18 cellular contexts compared by ENCODE assay signal in genomic region chr17:62038248-62038647, GRCh38. TPM values are rescaled to one million over a fixed set of nuclear protein-coding genes. Genes with fewer than 3 reads are reported as not detected.
A peak's percentile ranks its signal among the peaks of the same experiment; 100 is the strongest.
DNase-seq lines count a peak whose midpoint lies in the region; ATAC-seq, FAIRE-seq and TF ChIP-seq lines count a peak whose summit lies in the region.
"Had no signal": no experiment of that assay in that cellular context is flagged by ENCODE, and none has a peak within 500 bp of the region (broad histone marks: within the 10 kb centered on the region; RNA-seq: fewer than 3 reads in every experiment).

No MANE protein-coding gene starts in this region.

- no peak overlapping the region for H2BK5ac ChIP-seq in mesenchymal stem cell (ENCODE audit: low read depth, low read length, poor library complexity, severe bottlenecking)

- H3K9me3 Mint-ChIP-seq in WTC11: no peaks in the 10 kb centered on the region
- H3K9me3 Mint-ChIP-seq: CD4-positive, alpha-beta T cell; IgD-negative memory B cell had no signal

- H3K27me3 ChIP-seq in psoas muscle (ENCODE audit: insufficient read depth in 3 of 3, low read length in 2 of 3) (no peaks in the 10 kb centered on the region), mesenchymal stem cell (ENCODE audit: control insufficient read depth in 1 of 2, insufficient read depth in 1 of 2, low read length in 2 of 2) (no peaks in the 10 kb centered on the region), colonic mucosa (no peaks in the 10 kb centered on the region)

- WGBS in psoas muscle, 3 donors: 79 to 89% (median 82%) methylated on average over 1 of the region's 1 CpG
- 100% methylated on average over 1 of the region's 1 CpG for WGBS in mesenchymal stem cell

- no peak overlapping the region for H4K8ac ChIP-seq in mesenchymal stem cell (ENCODE audit: low read length)

- H2AK5ac ChIP-seq in mesenchymal stem cell (ENCODE audit: low read length, severe bottlenecking): no peak overlapping the region

- H3K79me1 ChIP-seq in mesenchymal stem cell (replicated peaks; ENCODE audit: low read length, poor library complexity, severe bottlenecking): peaks cover 8% of the 10 kb centered on the region

- peaks cover 9% of the 10 kb centered on the region for H3K4me1 ChIP-seq in psoas muscle
- H3K4me1 ChIP-seq in mesenchymal stem cell (ENCODE audit: control insufficient read depth, insufficient read depth, low read depth, low read length): peaks cover 4% of the 10 kb centered on the region
- no peaks in the 10 kb centered on the region for H3K4me1 ChIP-seq in colonic mucosa
- H3K4me1 ChIP-seq: HAP-1 had no signal

- ATAC-seq in WTC11: no peak
- peak in 1 of 4 donors; percentile 32 for ATAC-seq in psoas muscle
- no peak for ATAC-seq in HG03432 (IDR thresholded peaks at IDR 0.05; ENCODE audit: unreplicated experiment)
- ATAC-seq: GM12878 had no signal

- POLR2A ChIA-PET in WTC11 (lab: Charles Lee): no interaction called here

- no peaks in the 10 kb centered on the region for H3K9me3 ChIP-seq in psoas muscle
- H3K9me3 ChIP-seq in mesenchymal stem cell (ENCODE audit: control insufficient read depth, low read length): no peaks in the 10 kb centered on the region
- no peaks in the 10 kb centered on the region for H3K9me3 ChIP-seq in colonic mucosa
- H3K9me3 ChIP-seq: HAP-1 had no signal

- H2BK12ac ChIP-seq in mesenchymal stem cell (ENCODE audit: low read length in 2 of 2): no peak overlapping the region

- intact Hi-C loops in psoas muscle (cut with DNase I): loop anchor here in 1 of 2 donors (10.0 kb wide), 1 partner anchor 93 kb away; no protein-coding TSS in a partner anchor
- intact Hi-C loops in colonic mucosa (cut with DNase I): no loop called here

- H3K27ac ChIP-seq in psoas muscle (peak overlapping the region; percentile 33), mesenchymal stem cell (ENCODE audit: low read length, poor library complexity, severe bottlenecking) (no peak overlapping the region), colonic mucosa (no peak overlapping the region)

- no peak overlapping the region for H2BK120ac ChIP-seq in mesenchymal stem cell (ENCODE audit: low read depth, low read length)

- no peak overlapping the region for H3K18ac ChIP-seq in mesenchymal stem cell (ENCODE audit: low read depth in 1 of 2, low read length in 2 of 2)

- no peaks in the 10 kb centered on the region for H3K27me3 Mint-ChIP-seq in WTC11 (ENCODE audit: low read depth)
- H3K27me3 Mint-ChIP-seq: B cell; CD4-positive, alpha-beta T cell; IgD-negative memory B cell had no signal

- H3K4me3 ChIP-seq in psoas muscle (no peak overlapping the region), mesenchymal stem cell (ENCODE audit: insufficient read depth in 1 of 2, low read depth in 1 of 2, low read length in 2 of 2) (no peak overlapping the region), colonic mucosa (no peak overlapping the region)
- H3K4me3 ChIP-seq: GM12878, HAP-1 had no signal

- H3K23ac ChIP-seq in mesenchymal stem cell (ENCODE audit: low read length in 2 of 2): no peak overlapping the region

- CTCF ChIA-PET in WTC11 (lab: Charles Lee): interaction anchor here (0.6 to 2.3 kb wide), 3 partner anchors 71 to 1483 kb away, joined by 3 to 10 read pairs (median 3); partner anchors contain the start of gene BRIP1

- H3K14ac ChIP-seq in mesenchymal stem cell (ENCODE audit: low read length in 2 of 2): no peak overlapping the region

- no peak overlapping the region for H3K27ac Mint-ChIP-seq in WTC11

- H3K9ac ChIP-seq in mesenchymal stem cell (ENCODE audit: low read length) (no peak overlapping the region), colonic mucosa (ENCODE audit: low read depth in 2 of 2, low read length in 2 of 2) (no peak overlapping the region)

- DNase-seq in WTC11 (ENCODE audit: low spot score) (no peak), frontal cortex (ENCODE audit: low spot score in 2 of 2) (no peak), psoas muscle (no peak), mesenchymal stem cell (no peak), colonic mucosa (no peak)
- no peak for DNase-seq in activated effector memory CD4-positive, alpha-beta T cell treated with anti-CD3 and anti-CD28 coated beads, Interleukin-2, amount 50 U/mL, for 16 hours
- DNase-seq: C1 segment of cervical spinal cord; Calu3; CD4-positive, alpha-beta T cell; DMS 273 treated with DMSO at 0.1 percent for 48 hours had no signal

- H3K4me1 Mint-ChIP-seq in WTC11: no peaks in the 10 kb centered on the region

- FAIRE-seq in G401.6 (lab: Jason Lieb, UNC) (peak; percentile 95), frontal cortex (lab: Jason Lieb, UNC) (peak; percentile 88)
- FAIRE-seq: GM12878, GM19239, H1 had no signal

- peaks cover 39% of the 10 kb centered on the region for H3K36me3 Mint-ChIP-seq in WTC11

- no peak overlapping the region for H2AFZ ChIP-seq in mesenchymal stem cell (ENCODE audit: low read depth, low read length)

- H3K4ac ChIP-seq in mesenchymal stem cell (ENCODE audit: low read depth in 1 of 2, low read length in 2 of 2): no peak overlapping the region

- no peak overlapping the region for H3K4me3 Mint-ChIP-seq in WTC11
- H3K4me3 Mint-ChIP-seq: B cell; CD4-positive, alpha-beta T cell; IgD-negative memory B cell had no signal

- peaks cover under 1 to 55% of the 10 kb centered on the region in 2 donors for H3K36me3 ChIP-seq in psoas muscle (ENCODE audit: insufficient read depth in 1 of 2, low read depth in 1 of 2)
- H3K36me3 ChIP-seq in mesenchymal stem cell (ENCODE audit: control insufficient read depth in 1 of 2, insufficient read depth in 2 of 2, low read depth in 1 of 2, low read length in 2 of 2): peaks cover 17 to 54% of the 10 kb centered on the region in 2 experiments
- H3K36me3 ChIP-seq in colonic mucosa: peaks cover under 1% of the 10 kb centered on the region

- H3K4me2 ChIP-seq in mesenchymal stem cell (ENCODE audit: low read length, poor library complexity, severe bottlenecking): no peak overlapping the region

- H4K91ac ChIP-seq in mesenchymal stem cell (ENCODE audit: low read length): no peak overlapping the region

- no peak overlapping the region for H2BK15ac ChIP-seq in mesenchymal stem cell (ENCODE audit: low read depth, poor library complexity, severe bottlenecking)

- no peak for TF ChIP-seq CTCF in WTC11 (IDR thresholded peaks at IDR 0.05)
- TF ChIP-seq CTCF in psoas muscle (IDR thresholded peaks at IDR 0.05): no peak
- TF ChIP-seq CTCF in colonic mucosa (IDR thresholded peaks at IDR 0.05): no peak

TF ChIP-seq in WTC11, 78 proteins besides CTCF, POLR2A, EP300 and RAD21:
- TF ChIP-seq ZNF121 (CRISPR knock-in tag; IDR thresholded peaks at IDR 0.05) (no peak), RELA (CRISPR knock-in tag; IDR thresholded peaks at IDR 0.05; ENCODE audit: borderline replicate concordance) (no peak), OVOL2 (CRISPR knock-in tag; IDR thresholded peaks at IDR 0.05; ENCODE audit: borderline replicate concordance) (no peak), FOXP4 (CRISPR knock-in tag; IDR thresholded peaks at IDR 0.05) (no peak), TEAD1 (CRISPR knock-in tag; IDR thresholded peaks at IDR 0.05) (no peak), HMGA2 (CRISPR knock-in tag; IDR thresholded peaks at IDR 0.05) (peak; percentile 94)
TF ChIP-seq in WTC11: peak in this region for 1.

RNA-seq across cellular contexts. Expression of gene MED13, which starts 26.8 kb away (rescaled TPM):
- total RNA-seq in WTC11 (2021) (39.7 to 44.6 TPM (median 44.0 TPM) in 3 replicates), frontal cortex (121 TPM), psoas muscle (10 to 100 TPM; 45.1 to 74.4 (median 52.9) TPM), colonic mucosa (10 to 100 TPM; 61.9 to 77.5 TPM)
- 10 to 100 TPM in 1 of 3 donors, 1 to 10 TPM in 2; 6.6 to 29.0 (median 10.0) TPM for polyA plus RNA-seq in psoas muscle
- 16.5 TPM for polyA plus RNA-seq in mesenchymal stem cell (2013, experiment 1 of 2)
- polyA plus RNA-seq in mesenchymal stem cell (2013, experiment 2 of 2): 16.0 TPM
